In the genomic region with DNA sequence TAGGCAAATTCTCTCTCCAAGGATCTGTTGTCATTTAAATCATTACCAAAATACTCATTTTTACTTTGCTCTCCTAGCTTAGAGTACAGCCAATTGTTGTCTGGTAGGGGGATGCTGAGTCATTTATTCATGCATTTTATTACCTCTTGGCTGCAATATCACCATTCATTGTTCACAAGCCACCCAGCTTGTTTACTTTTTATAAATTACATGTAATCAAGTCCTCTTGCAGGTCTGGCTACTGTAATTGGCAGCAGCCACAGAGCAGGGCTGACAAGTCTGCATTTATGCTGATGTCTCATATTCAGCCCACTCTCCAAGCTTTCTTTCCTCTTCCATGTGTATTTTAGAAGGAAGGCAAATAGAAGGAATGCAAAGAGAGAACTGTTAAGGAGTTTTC, we compare ENCODE assay signal across 2 cellular contexts.
TF ChIP-seq lines count a peak whose summit lies in the region.

No MANE protein-coding gene starts in this region.

TF ChIP-seq in A549, 52 proteins besides CTCF, POLR2A, EP300 and RAD21:
- no peak for TF ChIP-seq FOSL2 (IDR thresholded peaks at IDR 0.05)
- TF ChIP-seq FOSL2 (CRISPR knock-in tag; IDR thresholded peaks at IDR 0.05), result no peak
- no peak for TF ChIP-seq MYC (IDR thresholded peaks at IDR 0.05; ENCODE audit: borderline replicate concordance, low read length)
- TF ChIP-seq, protein P1, sequence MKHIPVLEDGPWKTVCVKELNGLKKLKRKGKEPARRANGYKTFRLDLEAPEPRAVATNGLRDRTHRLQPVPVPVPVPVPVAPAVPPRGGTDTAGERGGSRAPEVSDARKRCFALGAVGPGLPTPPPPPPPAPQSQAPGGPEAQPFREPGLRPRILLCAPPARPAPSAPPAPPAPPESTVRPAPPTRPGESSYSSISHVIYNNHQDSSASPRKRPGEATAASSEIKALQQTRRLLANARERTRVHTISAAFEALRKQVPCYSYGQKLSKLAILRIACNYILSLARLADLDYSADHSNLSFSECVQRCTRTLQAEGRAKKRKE (CRISPR knock-in tag; IDR thresholded peaks at IDR 0.05; ENCODE audit: low read depth), result no peak
- TF ChIP-seq RFX5 (IDR thresholded peaks at IDR 0.05), result no peak
- TF ChIP-seq, protein P2, sequence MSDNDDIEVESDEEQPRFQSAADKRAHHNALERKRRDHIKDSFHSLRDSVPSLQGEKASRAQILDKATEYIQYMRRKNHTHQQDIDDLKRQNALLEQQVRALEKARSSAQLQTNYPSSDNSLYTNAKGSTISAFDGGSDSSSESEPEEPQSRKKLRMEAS (IDR thresholded peaks at IDR 0.05), result no peak
- no peak for TF ChIP-seq PHF8 (IDR thresholded peaks at IDR 0.05; ENCODE audit: borderline replicate concordance, low read depth)
- no peak for TF ChIP-seq ZNF302 (CRISPR knock-in tag; IDR thresholded peaks at IDR 0.05)
- no peak for TF ChIP-seq FOXS1 (CRISPR knock-in tag; IDR thresholded peaks at IDR 0.05)
- TF ChIP-seq, protein P3, sequence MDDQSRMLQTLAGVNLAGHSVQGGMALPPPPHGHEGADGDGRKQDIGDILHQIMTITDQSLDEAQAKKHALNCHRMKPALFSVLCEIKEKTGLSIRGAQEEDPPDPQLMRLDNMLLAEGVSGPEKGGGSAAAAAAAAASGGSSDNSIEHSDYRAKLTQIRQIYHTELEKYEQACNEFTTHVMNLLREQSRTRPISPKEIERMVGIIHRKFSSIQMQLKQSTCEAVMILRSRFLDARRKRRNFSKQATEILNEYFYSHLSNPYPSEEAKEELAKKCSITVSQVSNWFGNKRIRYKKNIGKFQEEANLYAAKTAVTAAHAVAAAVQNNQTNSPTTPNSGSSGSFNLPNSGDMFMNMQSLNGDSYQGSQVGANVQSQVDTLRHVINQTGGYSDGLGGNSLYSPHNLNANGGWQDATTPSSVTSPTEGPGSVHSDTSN (IDR thresholded peaks at IDR 0.05), result no peak
- no peak for TF ChIP-seq RARB (CRISPR knock-in tag; IDR thresholded peaks at IDR 0.05)
- no peak for TF ChIP-seq ESRRA (IDR thresholded peaks at IDR 0.05; ENCODE audit: borderline replicate concordance, low read length)
- no peak for TF ChIP-seq TP53 (CRISPR knock-in tag; IDR thresholded peaks at IDR 0.05)
- no peak for TF ChIP-seq POLR2AphosphoS2 (conservative IDR thresholded peaks at IDR 0.05; ENCODE audit: low read length)
- no peak for TF ChIP-seq HEYL (CRISPR knock-in tag; IDR thresholded peaks at IDR 0.05)
- no peak for TF ChIP-seq RNF2 (IDR thresholded peaks at IDR 0.05; ENCODE audit: borderline replicate concordance, low read depth)
- TF ChIP-seq HOXB13 (CRISPR knock-in tag; IDR thresholded peaks at IDR 0.05; ENCODE audit: low read depth), result no peak
- no peak for TF ChIP-seq KDM1A (IDR thresholded peaks at IDR 0.05; ENCODE audit: low read depth)
- TF ChIP-seq ZC3H11A (IDR thresholded peaks at IDR 0.05), result no peak
TF ChIP-seq in A549: peak in this region for 0.

TF ChIP-seq in K562, 482 proteins besides CTCF, POLR2A, EP300 and RAD21 (continued from another document):
- TF ChIP-seq HOXB6 (CRISPR knock-in tag; IDR thresholded peaks at IDR 0.05; ENCODE audit: borderline replicate concordance) (no peak), ZNF316 (IDR thresholded peaks at IDR 0.05) (peak; percentile 68), NFE2 (IDR thresholded peaks at IDR 0.05; ENCODE audit: low read depth) (peak; percentile 52; the same call in 1 of the 2 replicates), TEAD4 (IDR thresholded peaks at IDR 0.05; ENCODE audit: low read length) (no peak), TEAD4 (CRISPR knock-in tag; IDR thresholded peaks at IDR 0.05; ENCODE audit: borderline replicate concordance) (no peak), SIN3A (IDR thresholded peaks at IDR 0.05; ENCODE audit: borderline replicate concordance in 2 of 2, control insufficient read depth in 1 of 2, low read depth in 2 of 2, low read length in 2 of 2) (no peak), MAFK (IDR thresholded peaks at IDR 0.05; ENCODE audit: low read length) (peak; percentile 22; the same call in 1 of the 2 replicates), MEF2A (IDR thresholded peaks at IDR 0.05; ENCODE audit: control insufficient read depth, low read depth, low read length) (no peak), ELF1 (tag; IDR thresholded peaks at IDR 0.05) (no peak), FOXK2 (conservative IDR thresholded peaks at IDR 0.05 in 1 of 2, IDR thresholded peaks at IDR 0.05 in 1 of 2; ENCODE audit: low read depth in 2 of 2) (peak; percentile 16 to 55; a peak in 2 of 4 replicates), C11orf30 (IDR thresholded peaks at IDR 0.05; ENCODE audit: low read depth) (peak; percentile 70), GTF2E2 (tag; IDR thresholded peaks at IDR 0.05) (no peak), MAFG (tag; conservative IDR thresholded peaks at IDR 0.05) (0 out of 2 replicates have a peak, but pooled peaks have one; percentile 23), HLTF (IDR thresholded peaks at IDR 0.05) (no peak), SIN3B (IDR thresholded peaks at IDR 0.05; ENCODE audit: low read depth) (no peak), MAFF (IDR thresholded peaks at IDR 0.05; ENCODE audit: low read length) (peak; percentile 12; the same call in 1 of the 2 replicates)
- TF ChIP-seq, protein P4, sequence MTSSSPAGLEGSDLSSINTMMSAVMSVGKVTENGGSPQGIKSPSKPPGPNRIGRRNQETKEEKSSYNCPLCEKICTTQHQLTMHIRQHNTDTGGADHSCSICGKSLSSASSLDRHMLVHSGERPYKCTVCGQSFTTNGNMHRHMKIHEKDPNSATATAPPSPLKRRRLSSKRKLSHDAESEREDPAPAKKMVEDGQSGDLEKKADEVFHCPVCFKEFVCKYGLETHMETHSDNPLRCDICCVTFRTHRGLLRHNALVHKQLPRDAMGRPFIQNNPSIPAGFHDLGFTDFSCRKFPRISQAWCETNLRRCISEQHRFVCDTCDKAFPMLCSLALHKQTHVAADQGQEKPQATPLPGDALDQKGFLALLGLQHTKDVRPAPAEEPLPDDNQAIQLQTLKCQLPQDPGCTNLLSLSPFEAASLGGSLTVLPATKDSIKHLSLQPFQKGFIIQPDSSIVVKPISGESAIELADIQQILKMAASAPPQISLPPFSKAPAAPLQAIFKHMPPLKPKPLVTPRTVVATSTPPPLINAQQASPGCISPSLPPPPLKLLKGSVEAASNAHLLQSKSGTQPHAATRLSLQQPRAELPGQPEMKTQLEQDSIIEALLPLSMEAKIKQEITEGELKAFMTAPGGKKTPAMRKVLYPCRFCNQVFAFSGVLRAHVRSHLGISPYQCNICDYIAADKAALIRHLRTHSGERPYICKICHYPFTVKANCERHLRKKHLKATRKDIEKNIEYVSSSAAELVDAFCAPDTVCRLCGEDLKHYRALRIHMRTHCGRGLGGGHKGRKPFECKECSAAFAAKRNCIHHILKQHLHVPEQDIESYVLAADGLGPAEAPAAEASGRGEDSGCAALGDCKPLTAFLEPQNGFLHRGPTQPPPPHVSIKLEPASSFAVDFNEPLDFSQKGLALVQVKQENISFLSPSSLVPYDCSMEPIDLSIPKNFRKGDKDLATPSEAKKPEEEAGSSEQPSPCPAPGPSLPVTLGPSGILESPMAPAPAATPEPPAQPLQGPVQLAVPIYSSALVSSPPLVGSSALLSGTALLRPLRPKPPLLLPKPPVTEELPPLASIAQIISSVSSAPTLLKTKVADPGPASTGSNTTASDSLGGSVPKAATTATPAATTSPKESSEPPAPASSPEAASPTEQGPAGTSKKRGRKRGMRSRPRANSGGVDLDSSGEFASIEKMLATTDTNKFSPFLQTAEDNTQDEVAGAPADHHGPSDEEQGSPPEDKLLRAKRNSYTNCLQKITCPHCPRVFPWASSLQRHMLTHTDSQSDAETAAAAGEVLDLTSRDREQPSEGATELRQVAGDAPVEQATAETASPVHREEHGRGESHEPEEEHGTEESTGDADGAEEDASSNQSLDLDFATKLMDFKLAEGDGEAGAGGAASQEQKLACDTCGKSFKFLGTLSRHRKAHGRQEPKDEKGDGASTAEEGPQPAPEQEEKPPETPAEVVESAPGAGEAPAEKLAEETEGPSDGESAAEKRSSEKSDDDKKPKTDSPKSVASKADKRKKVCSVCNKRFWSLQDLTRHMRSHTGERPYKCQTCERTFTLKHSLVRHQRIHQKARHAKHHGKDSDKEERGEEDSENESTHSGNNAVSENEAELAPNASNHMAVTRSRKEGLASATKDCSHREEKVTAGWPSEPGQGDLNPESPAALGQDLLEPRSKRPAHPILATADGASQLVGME (CRISPR knock-in tag; IDR thresholded peaks at IDR 0.05), result no peak
- TF ChIP-seq, protein P5, sequence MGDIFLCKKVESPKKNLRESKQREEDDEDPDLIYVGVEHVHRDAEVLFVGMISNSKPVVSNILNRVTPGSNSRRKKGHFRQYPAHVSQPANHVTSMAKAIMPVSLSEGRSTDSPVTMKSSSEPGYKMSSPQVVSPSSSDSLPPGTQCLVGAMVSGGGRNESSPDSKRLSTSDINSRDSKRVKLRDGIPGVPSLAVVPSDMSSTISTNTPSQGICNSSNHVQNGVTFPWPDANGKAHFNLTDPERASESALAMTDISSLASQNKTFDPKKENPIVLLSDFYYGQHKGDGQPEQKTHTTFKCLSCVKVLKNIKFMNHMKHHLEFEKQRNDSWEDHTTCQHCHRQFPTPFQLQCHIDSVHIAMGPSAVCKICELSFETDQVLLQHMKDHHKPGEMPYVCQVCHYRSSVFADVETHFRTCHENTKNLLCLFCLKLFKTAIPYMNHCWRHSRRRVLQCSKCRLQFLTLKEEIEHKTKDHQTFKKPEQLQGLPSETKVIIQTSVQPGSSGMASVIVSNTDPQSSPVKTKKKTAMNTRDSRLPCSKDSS (IDR thresholded peaks at IDR 0.05; ENCODE audit: low read depth, partially characterized antibody), result no peak
TF ChIP-seq in K562: peak in this region for 7.
